In genomic region chr1:65153635-65154034, GRCh38 we compare ENCODE assay signal across 23 cellular contexts. TPM values are rescaled to one million over a fixed set of nuclear protein-coding genes. Genes with fewer than 3 reads are reported as not detected.
DNase-seq lines count a peak whose midpoint lies in the region; ATAC-seq, FAIRE-seq and TF ChIP-seq lines count a peak whose summit lies in the region.
"Had no signal": no experiment of that assay in that cellular context is flagged by ENCODE, and none has a peak within 500 bp of the region (broad histone marks: within the 10 kb centered on the region; RNA-seq: fewer than 3 reads in every experiment).

No MANE protein-coding gene starts in this region.

- TF ChIP-seq CTCF in Loucy (conservative IDR thresholded peaks at IDR 0.05; ENCODE audit: low read length) (no peak), hepatocyte (IDR thresholded peaks at IDR 0.05; ENCODE audit: poor library complexity) (no peak)

- H3K9me2 ChIP-seq in Loucy (replicated peaks; ENCODE audit: low read depth, low read length) (no peaks in the 10 kb centered on the region), hepatocyte (replicated peaks; ENCODE audit: insufficient read depth) (no peaks in the 10 kb centered on the region)

- H4K20me1 ChIP-seq in Loucy (ENCODE audit: insufficient read depth, low read length, poor library complexity, severe bottlenecking): peaks cover 64% of the 10 kb centered on the region
- H4K20me1 ChIP-seq in hepatocyte (ENCODE audit: insufficient read depth, poor library complexity, severe bottlenecking): no peaks in the 10 kb centered on the region

- FAIRE-seq in small intestine (lab: Jason Lieb, UNC): no peak
- FAIRE-seq: GM18507, RCC 7860 had no signal

- H3K27me3 ChIP-seq in Loucy (ENCODE audit: insufficient read depth, low read length, poor library complexity, severe bottlenecking) (no peaks in the 10 kb centered on the region), hepatocyte (no peaks in the 10 kb centered on the region), small intestine (ENCODE audit: control insufficient read depth in 2 of 2, insufficient read depth in 2 of 2, low read length in 2 of 2) (no peaks in the 10 kb centered on the region)

- peak; percentile 5 for DNase-seq in NCI-H146 (lab: John Stamatoyannopoulos, UW)
- no peak for DNase-seq in NCI-H146 treated with DMSO at 0.1 percent for 48 hours (lab: John Stamatoyannopoulos, UW; ENCODE audit: unreplicated experiment)
- DNase-seq in hepatocyte (ENCODE audit: low spot score): no peak
- DNase-seq in small intestine: peak; percentile 32
- no peak for DNase-seq in MV-4-11 (lab: John Stamatoyannopoulos, UW)
- DNase-seq: 8988T; CD4-positive, CD25-positive, alpha-beta regulatory T cell; COR-L47; DMS153; GF-D8; H7; NCI-H1048; NCI-H1436 treated with DMSO at 0.1 percent for 48 hours; NCI-H2081; NCI-H2171 treated with DMSO at 0.1 percent for 48 hours; NCI-H446 treated with DMSO at 0.1 percent for 48 hours had no signal

- peak overlapping the region; percentile 14 for H3K27ac ChIP-seq in hepatocyte
- H3K27ac ChIP-seq in small intestine (ENCODE audit: low read depth in 1 of 2, low read length in 1 of 2): no peak overlapping the region
- H3K27ac ChIP-seq: KMS-11 had no signal

- peaks cover 97% of the 10 kb centered on the region for H3K79me2 ChIP-seq in Loucy (ENCODE audit: insufficient read depth, low read length)
- peaks cover 80% of the 10 kb centered on the region for H3K79me2 ChIP-seq in hepatocyte

- ATAC-seq in HG02642 (IDR thresholded peaks at IDR 0.05; ENCODE audit: poor library complexity, unreplicated experiment) (no peak), GM21423 (IDR thresholded peaks at IDR 0.05; ENCODE audit: unreplicated experiment) (no peak)
- ATAC-seq: Right ventricle myocardium inferior had no signal

- no peak overlapping the region for H3K9ac ChIP-seq in Loucy (ENCODE audit: low read depth, low read length, poor library complexity, severe bottlenecking)
- H3K9ac ChIP-seq: KMS-11 had no signal

- no peaks in the 10 kb centered on the region for H3F3A ChIP-seq in Loucy (ENCODE audit: low read depth)

- WGBS in hepatocyte (ENCODE audit: low lambda C conversion rate, missing lambda C conversion rate): 83% methylated on average over 4 of the region's 4 CpGs
- 55 to 82% (median 70%) methylated on average over 4 of the region's 4 CpGs for whole genome bisulfite sequencing in small intestine, 3 donors

- H2AFZ ChIP-seq in Loucy (ENCODE audit: low read length) (no peak overlapping the region), hepatocyte (no peak overlapping the region)

- peak overlapping the region; percentile 65 for H3K4me2 ChIP-seq in Loucy (ENCODE audit: low read depth, low read length, poor library complexity, severe bottlenecking)
- no peak overlapping the region for H3K4me2 ChIP-seq in hepatocyte
- H3K4me2 ChIP-seq: KMS-11 had no signal

- H3K4me1 ChIP-seq in Loucy (ENCODE audit: insufficient read depth, low read length, poor library complexity, severe bottlenecking): peaks cover 56% of the 10 kb centered on the region
- H3K4me1 ChIP-seq in hepatocyte (ENCODE audit: insufficient read depth): peaks cover 6% of the 10 kb centered on the region
- H3K4me1 ChIP-seq in small intestine (ENCODE audit: control insufficient read depth in 2 of 2, insufficient read depth in 1 of 2, low read depth in 1 of 2, low read length in 1 of 2): peaks cover 0 to 1% of the 10 kb centered on the region in 2 donors

- H3K9me3 ChIP-seq in Loucy (ENCODE audit: insufficient read depth, low read depth, low read length) (no peaks in the 10 kb centered on the region), hepatocyte (ENCODE audit: low read depth) (no peaks in the 10 kb centered on the region), small intestine (ENCODE audit: control insufficient read depth, low read depth) (no peaks in the 10 kb centered on the region)

- no peaks in the 10 kb centered on the region; the same call in 1 of the 2 replicates for H3K36me3 ChIP-seq in Loucy (ENCODE audit: insufficient read depth, low read length)
- no peaks in the 10 kb centered on the region for H3K36me3 ChIP-seq in hepatocyte (replicated peaks; ENCODE audit: insufficient read depth, low read depth)
- no peaks in the 10 kb centered on the region for H3K36me3 ChIP-seq in small intestine (ENCODE audit: control insufficient read depth in 2 of 2, insufficient read depth in 2 of 2, low read length in 2 of 2)

- H3K4me3 ChIP-seq in Loucy (ENCODE audit: low read length, poor library complexity, severe bottlenecking): peak overlapping the region; percentile 56
- H3K4me3 ChIP-seq in hepatocyte: no peak overlapping the region
- no peak overlapping the region for H3K4me3 ChIP-seq in small intestine (ENCODE audit: low read depth in 1 of 2, low read length in 2 of 2)

RNA-seq across cellular contexts. Expression of gene AK4, which starts 5.6 kb away (rescaled TPM):
- total RNA-seq in hepatocyte: 76.1 and 82.7 TPM in 2 replicates
- polyA plus RNA-seq in hepatocyte (50.5 and 61.5 TPM in 2 replicates), small intestine (1 to 10 TPM; 2.0 to 6.7 (median 2.4) TPM)

Comparison
In these comparisons a context has a peak if more than half of its experiments do, and no peak if none do; other contexts are left out.
1. DNase-seq: peak in NCI-H146 (single experiment) and small intestine (single experiment); none in NCI-H146 treated with DMSO at 0.1 percent for 48 hours (single experiment), hepatocyte (single experiment) and MV-4-11 (single experiment).